ENCODE assay signal across 1 cellular context in genomic region chr5:73821003-73821402, GRCh38.
TF ChIP-seq lines count a peak whose summit lies in the region.

No MANE protein-coding gene starts in this region.

TF ChIP-seq in A549, 52 proteins besides CTCF, POLR2A, EP300 and RAD21 (continued from another document):
- no peak for TF ChIP-seq REST (IDR thresholded peaks at IDR 0.05)
- TF ChIP-seq ZFP36 (IDR thresholded peaks at IDR 0.05; ENCODE audit: borderline replicate concordance, partially characterized antibody): no peak
TF ChIP-seq in A549: peak in this region for 0.
